Comparison of ENCODE assay signal across 13 cellular contexts in genomic region chr1:69016468-69016867, GRCh38.
"Had no signal": no experiment of that assay in that cellular context is flagged by ENCODE, and none has a peak within 500 bp of the region (broad histone marks: within the 10 kb centered on the region; RNA-seq: fewer than 3 reads in every experiment).

No MANE protein-coding gene starts in this region.

- H3K36me3 ChIP-seq: cardiac muscle cell, gastrocnemius medialis, sigmoid colon had no signal

- DNase-seq: activated B cell treated with CpG ODN at 0.5 μM for 24 hours; activated CD4-positive, alpha-beta T cell treated with anti-CD3 and anti-CD28 coated beads, Interleukin-2, amount 10 ng/mL, durations not matched to agents 7 days and 5 days; activated naive CD4-positive, alpha-beta T cell treated with anti-CD3 and anti-CD28 coated beads for 36 hours; activated T-cell treated with anti-CD3 and anti-CD28 coated beads for 4 hours; gastrocnemius medialis; kidney; nephron progenitor cell; sigmoid colon; stimulated activated CD4-positive, alpha-beta T cell treated with anti-CD3 and anti-CD28 coated beads, Interleukin-12 subunit alpha, Interleukin-12 subunit beta, amount 100 ng/mL, for 4 hours; stimulated activated CD4-positive, alpha-beta T cell treated with anti-CD3 and anti-CD28 coated beads, Interleukin-2, amount 100 ng/mL, for 48 hours; testis had no signal

- ATAC-seq: activated T-helper 17 cell treated with anti-CD3 and anti-CD28 coated beads, Interleukin-2, amount 50 U/mL, for 72 hours; gastrocnemius medialis had no signal

- H3K9me3 ChIP-seq: gastrocnemius medialis, sigmoid colon, testis had no signal

- H3K4me3 ChIP-seq: cardiac muscle cell, gastrocnemius medialis, sigmoid colon, testis had no signal

- H3K27me3 ChIP-seq: cardiac muscle cell, gastrocnemius medialis, sigmoid colon, testis had no signal

- H3K27ac ChIP-seq: cardiac muscle cell, gastrocnemius medialis, sigmoid colon, testis had no signal

- H3K4me1 ChIP-seq: gastrocnemius medialis, sigmoid colon, testis had no signal
